Comparison of ENCODE assay signal across 9 cellular contexts in genomic region chr2:64945973-64946736, GRCh38. TPM values are rescaled to one million over a fixed set of nuclear protein-coding genes. Genes with fewer than 3 reads are reported as not detected.
A peak's percentile ranks its signal among the peaks of the same experiment; 100 is the strongest.
DNase-seq lines count a peak whose midpoint lies in the region; ATAC-seq and TF ChIP-seq lines count a peak whose summit lies in the region.
"Had no signal": no experiment of that assay in that cellular context is flagged by ENCODE, and none has a peak within 500 bp of the region (broad histone marks: within the 10 kb centered on the region; RNA-seq: fewer than 3 reads in every experiment).

No MANE protein-coding gene starts in this region.

- H3K4me3 ChIP-seq in gastrocnemius medialis = no peak overlapping the region
- H3K4me3 ChIP-seq: cardiac muscle cell had no signal

- in situ Hi-C loops in gastrocnemius medialis (cut with MboI; ENCODE audit: low sequenced_read_pairs in 4 of 4) = no loop called here

- peak overlapping the region; percentile 68 to 83 for H3K4me3 Mint-ChIP-seq in effector memory CD8-positive, alpha-beta T cell

- intact Hi-C loops in gastrocnemius medialis (cut with DNase I; ENCODE audit: low total_unique reads) = loop anchor here (10.0 kb wide), 1 partner anchor 489 kb away; the partner anchor contains the start of gene SPRED2

- peaks cover 0 to 8% of the 10 kb centered on the region in 2 donors for H3K27me3 Mint-ChIP-seq in effector memory CD8-positive, alpha-beta T cell

- no peak overlapping the region for H3K27ac ChIP-seq in gastrocnemius medialis
- H3K27ac ChIP-seq: cardiac muscle cell had no signal

- H3K36me3 ChIP-seq in gastrocnemius medialis = no peaks in the 10 kb centered on the region
- H3K36me3 ChIP-seq: cardiac muscle cell had no signal

- TF ChIP-seq CTCF in gastrocnemius medialis (IDR thresholded peaks at IDR 0.05 in 4 of 5, conservative IDR thresholded peaks at IDR 0.05 in 1 of 5) = no peak

- TF ChIP-seq POLR2A in gastrocnemius medialis (IDR thresholded peaks at IDR 0.05) = no peak

- H3K9me3 ChIP-seq in gastrocnemius medialis = no peaks in the 10 kb centered on the region

- no peaks in the 10 kb centered on the region for H3K27me3 ChIP-seq in gastrocnemius medialis
- H3K27me3 ChIP-seq: cardiac muscle cell had no signal

- H3K27ac Mint-ChIP-seq in effector memory CD8-positive, alpha-beta T cell = peak overlapping the region; percentile 79 to 92

- H3K4me1 ChIP-seq in gastrocnemius medialis = peaks cover 34 to 39% of the 10 kb centered on the region in 2 donors

- no peaks in the 10 kb centered on the region for H3K9me3 Mint-ChIP-seq in effector memory CD8-positive, alpha-beta T cell

- no peaks in the 10 kb centered on the region for H3K36me3 Mint-ChIP-seq in effector memory CD8-positive, alpha-beta T cell (ENCODE audit: insufficient read depth)

- DNase-seq in A172 (ENCODE audit: low spot score) = peak; percentile 45
- DNase-seq in activated CD4-positive, CD25-positive, alpha-beta regulatory T cell treated with anti-CD3 and anti-CD28 coated beads, Interleukin-2, amount 50 U/mL, for 16 hours (ENCODE audit: low read depth, low spot score) = peak; percentile 12
- peak; percentile 36 to 43 (median 38) for DNase-seq in effector memory CD8-positive, alpha-beta T cell
- peak; percentile 33 for DNase-seq in stimulated activated CD8-positive, alpha-beta memory T cell treated with anti-CD3 and anti-CD28 coated beads, Interleukin-12 subunit alpha, Interleukin-12 subunit beta, amount 100 ng/mL, for 4 hours (ENCODE audit: low read depth)
- no peak for DNase-seq in HT-29 (ENCODE audit: low spot score)
- DNase-seq in gastrocnemius medialis = no peak

- H3K4me1 Mint-ChIP-seq in effector memory CD8-positive, alpha-beta T cell (ENCODE audit: low read depth in 2 of 2) = peaks cover 29 to 39% of the 10 kb centered on the region in 2 donors

- ATAC-seq in GM19324 (IDR thresholded peaks at IDR 0.05; ENCODE audit: low FRiP score, unreplicated experiment) (peak; percentile 85), HG03354 (IDR thresholded peaks at IDR 0.05; ENCODE audit: poor library complexity, severe bottlenecking, unreplicated experiment) (peak; percentile 93), gastrocnemius medialis (no peak)
- ATAC-seq in effector memory CD8-positive, alpha-beta T cell (replicated peaks) = peak; percentile 98

RNA-seq across cellular contexts. Expression of gene SLC1A4, which starts 43.0 kb away (rescaled TPM):
- total RNA-seq in A172 (2014; rRNA removed; shearing (Covaris generic)) = 9.8 and 10.9 TPM in 2 replicates
- 7.9 and 8.7 TPM in 2 replicates for total RNA-seq in HT-29 (2014; rRNA removed; shearing (Covaris generic))
- total RNA-seq in gastrocnemius medialis = 10 to 100 TPM in 3 of 4 donors, 1 to 10 TPM in 1; 5.4 to 54.1 (median 14.1) TPM

Comparison
In these comparisons a context has a peak if more than half of its experiments do, and no peak if none do; other contexts are left out.
1. DNase-seq: peak in A172 (single experiment), activated CD4-positive, CD25-positive, alpha-beta regulatory T cell treated with anti-CD3 and anti-CD28 coated beads, Interleukin-2, amount 50 U/mL, for 16 hours (single experiment), effector memory CD8-positive, alpha-beta T cell (3 of 3) and stimulated activated CD8-positive, alpha-beta memory T cell treated with anti-CD3 and anti-CD28 coated beads, Interleukin-12 subunit alpha, Interleukin-12 subunit beta, amount 100 ng/mL, for 4 hours (single experiment); none in HT-29 (single experiment) and gastrocnemius medialis (0 of 2).
2. ATAC-seq: peak in GM19324 (single experiment), HG03354 (single experiment) and effector memory CD8-positive, alpha-beta T cell (single experiment); none in gastrocnemius medialis (0 of 2).